ENCODE assay signal across 19 cellular contexts in the genomic region with DNA sequence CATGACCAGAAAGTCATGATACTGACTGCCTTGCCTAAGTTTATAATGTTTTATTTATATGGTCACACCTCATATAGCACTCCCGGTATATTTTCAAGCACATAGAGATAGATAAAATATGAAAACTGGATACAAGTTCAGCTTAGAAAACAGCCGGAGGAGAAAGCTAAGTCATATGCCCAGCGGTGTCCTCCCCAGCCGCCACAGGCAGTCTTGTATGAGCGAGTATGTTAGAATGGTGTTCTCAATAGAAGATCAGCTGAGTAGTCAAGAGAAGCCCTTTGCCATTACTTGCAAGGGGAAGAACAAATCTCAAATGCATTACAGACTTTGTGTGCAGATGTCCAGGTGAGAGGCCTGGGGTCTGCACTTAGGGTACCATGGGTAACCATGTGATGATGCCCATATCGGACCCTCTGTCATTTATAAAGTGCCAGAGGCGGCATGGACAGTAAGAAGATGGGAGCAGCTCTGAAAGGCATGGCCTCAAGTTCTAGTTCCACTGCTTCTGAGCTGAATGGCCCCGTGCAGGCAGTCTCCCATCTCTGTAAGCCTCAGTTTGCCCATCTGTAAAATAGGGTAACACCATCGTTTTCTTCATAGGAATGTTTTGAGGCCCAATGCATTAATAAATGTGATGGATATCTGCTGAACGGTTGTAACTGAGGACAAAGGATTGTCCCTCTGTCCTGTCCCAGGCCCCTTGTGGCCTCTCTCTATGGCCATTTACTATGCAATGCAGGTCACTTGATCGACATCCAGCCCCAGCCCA.
"Had no signal": no experiment of that assay in that cellular context is flagged by ENCODE, and none has a peak within 500 bp of the region (broad histone marks: within the 10 kb centered on the region; RNA-seq: fewer than 3 reads in every experiment).

No MANE protein-coding gene starts in this region.

- H3K4me3 ChIP-seq: MG63 had no signal

- H3K27me3 ChIP-seq: MG63 had no signal

- H3K9ac ChIP-seq: SK-N-SH had no signal

- H3K36me3 ChIP-seq: MG63 had no signal

- DNase-seq: Karpas-422, KG1, MG63, NCI-H1092 treated with DMSO at 0.1 percent for 48 hours, NCI-H1436, NCI-H187, NCI-H2029 treated with DMSO at 0.1 percent for 48 hours, NCI-H2171, NCI-H226, NCI-H446, NCI-H510A, NCI-H524 treated with DMSO at 0.1 percent for 48 hours, NCI-H69, NCI-H774, RPMI8226, SHP77, SK-N-SH, SW 1271 had no signal

- FAIRE-seq: RCC 7860 had no signal

- H3K4me2 ChIP-seq: SK-N-SH had no signal

- H3K9me3 ChIP-seq: MG63, SK-N-SH had no signal
